ENCODE assay signal across 9 cellular contexts in the genomic region with DNA sequence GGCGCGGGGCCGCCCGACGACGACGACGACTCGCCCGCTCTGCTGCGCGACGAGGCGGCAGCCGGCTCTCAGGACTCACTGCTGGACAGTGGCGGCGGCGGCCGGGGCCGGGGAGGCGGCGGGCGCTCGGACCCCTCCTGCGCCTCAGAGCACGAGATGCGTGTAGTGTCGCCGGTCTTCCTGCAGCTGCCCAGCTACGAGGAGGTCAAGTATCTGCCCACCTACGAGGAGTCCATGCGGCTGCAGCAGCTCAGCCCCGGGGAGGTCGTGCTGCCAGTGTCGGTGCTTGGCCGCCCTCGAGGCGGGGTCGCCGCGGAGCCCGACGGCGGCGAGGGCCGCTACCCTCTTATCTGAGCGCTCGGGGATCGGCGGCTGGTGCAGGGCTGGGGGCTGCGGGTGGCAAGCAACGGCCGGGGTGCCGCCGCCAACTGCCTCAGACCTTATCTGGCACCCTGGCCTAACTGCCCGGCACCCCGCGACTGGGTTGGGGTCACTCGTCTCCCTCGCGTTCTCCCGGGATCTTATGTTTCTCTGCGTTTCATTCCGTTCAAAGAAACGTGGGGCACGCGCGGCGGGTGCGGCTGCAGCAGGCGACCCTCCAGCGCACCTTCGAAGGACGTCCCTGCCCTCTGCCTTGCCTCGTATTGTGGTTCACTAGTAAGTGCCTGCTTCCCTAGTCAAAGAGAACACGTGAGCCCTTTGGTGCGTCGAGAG. TPM values are rescaled to one million over a fixed set of nuclear protein-coding genes. Genes with fewer than 3 reads are reported as not detected.
A peak's percentile ranks its signal among the peaks of the same experiment; 100 is the strongest.
DNase-seq lines count a peak whose midpoint lies in the region; ATAC-seq, FAIRE-seq and TF ChIP-seq lines count a peak whose summit lies in the region.
"Had no signal": no experiment of that assay in that cellular context is flagged by ENCODE, and none has a peak within 500 bp of the region (broad histone marks: within the 10 kb centered on the region; RNA-seq: fewer than 3 reads in every experiment).

No MANE protein-coding gene starts in this region.

- no peaks in the 10 kb centered on the region for H3K9me3 Mint-ChIP-seq in astrocyte (ENCODE audit: unreplicated experiment)
- no peaks in the 10 kb centered on the region for H3K9me3 Mint-ChIP-seq in immature natural killer cell
- no peaks in the 10 kb centered on the region for H3K9me3 Mint-ChIP-seq in stimulated activated naive CD8-positive, alpha-beta T cell treated with anti-CD3 and anti-CD28 coated beads, Interleukin-15, amount 100 ng/mL, for 72 hours

- in situ Hi-C loops in GM23248 (cut with MboI) = no loop called here

- H3K9me2 ChIP-seq in GM23248 (ENCODE audit: insufficient read depth) = no peaks in the 10 kb centered on the region

- no peaks in the 10 kb centered on the region for H3K79me2 ChIP-seq in GM23248 (ENCODE audit: insufficient read depth)
- H3K79me2 ChIP-seq in astrocyte (ENCODE audit: insufficient read depth, low read length) = no peaks in the 10 kb centered on the region

- TF ChIP-seq CTCF in astrocyte (IDR thresholded peaks at IDR 0.05; ENCODE audit: insufficient read depth, low read depth, low read length) = no peak

- DNase-seq in NCI-H748 (lab: John Stamatoyannopoulos, UW; ENCODE audit: unreplicated experiment) = peak; percentile 54
- DNase-seq in NCI-H748 treated with DMSO at 0.1 percent for 48 hours (lab: John Stamatoyannopoulos, UW) = no peak
- DNase-seq in GM23248 = peak; percentile 25
- peak; percentile 42 for DNase-seq in NCI-H1105 (lab: John Stamatoyannopoulos, UW)
- DNase-seq in astrocyte (ENCODE audit: low read depth) = no peak
- peak in 1 of 3 donors; percentile 4 for DNase-seq in immature natural killer cell
- peak; percentile 5 to 9 for DNase-seq in stimulated activated naive CD8-positive, alpha-beta T cell treated with anti-CD3 and anti-CD28 coated beads, Interleukin-15, amount 100 ng/mL, for 72 hours
- no peak for DNase-seq in Ammon's horn (ENCODE audit: low spot score)

- no peaks in the 10 kb centered on the region; the same call in 1 of the 2 replicates for H3K27me3 ChIP-seq in GM23248 (replicated peaks; ENCODE audit: insufficient read depth)
- H3K27me3 ChIP-seq in astrocyte (ENCODE audit: insufficient read depth, low read length) = peaks cover 47% of the 10 kb centered on the region

- H3K27me3 Mint-ChIP-seq in astrocyte (ENCODE audit: low read depth, unreplicated experiment) (peaks cover 24% of the 10 kb centered on the region), immature natural killer cell (ENCODE audit: low read depth in 3 of 3) (peaks cover 16 to 33% (median 29%) of the 10 kb centered on the region in 3 donors)
- H3K27me3 Mint-ChIP-seq in stimulated activated naive CD8-positive, alpha-beta T cell treated with anti-CD3 and anti-CD28 coated beads, Interleukin-15, amount 100 ng/mL, for 72 hours = peaks cover 60% of the 10 kb centered on the region

- FAIRE-seq in astrocyte (lab: Jason Lieb, UNC) = no peak

- peak overlapping the region; percentile 72 for H3K4me3 ChIP-seq in GM23248
- peak overlapping the region; percentile 50 for H3K4me3 ChIP-seq in astrocyte (ENCODE audit: insufficient read depth, low read depth, low read length)

- no peak overlapping the region for H3K27ac Mint-ChIP-seq in astrocyte (ENCODE audit: unreplicated experiment)
- peak overlapping the region in 1 of 6 donors; percentile 16 for H3K27ac Mint-ChIP-seq in immature natural killer cell
- peak overlapping the region in 1 of 2 donors; percentile 57 for H3K27ac Mint-ChIP-seq in stimulated activated naive CD8-positive, alpha-beta T cell treated with anti-CD3 and anti-CD28 coated beads, Interleukin-15, amount 100 ng/mL, for 72 hours

- H3K4me1 ChIP-seq in GM23248 (ENCODE audit: insufficient read depth) (no peaks in the 10 kb centered on the region), astrocyte (ENCODE audit: insufficient read depth, low read length) (peaks cover 16% of the 10 kb centered on the region)

- H3K4me2 ChIP-seq in GM23248 (ENCODE audit: unreplicated experiment) (peak overlapping the region; percentile 59), astrocyte (ENCODE audit: low read length) (peak overlapping the region; percentile 94)

- H3K27ac ChIP-seq in GM23248 (no peak overlapping the region), astrocyte (ENCODE audit: low read depth, low read length) (no peak overlapping the region)
- H3K27ac ChIP-seq: adrenal gland had no signal

- no peak for ATAC-seq in stimulated activated naive CD8-positive, alpha-beta T cell treated with anti-CD3 and anti-CD28 coated beads, Interleukin-15, amount 100 ng/mL, for 72 hours

- peak overlapping the region; percentile 92 for H3K4me3 Mint-ChIP-seq in astrocyte (ENCODE audit: unreplicated experiment)
- peak overlapping the region; percentile 75 to 89 (median 81) for H3K4me3 Mint-ChIP-seq in immature natural killer cell
- H3K4me3 Mint-ChIP-seq in stimulated activated naive CD8-positive, alpha-beta T cell treated with anti-CD3 and anti-CD28 coated beads, Interleukin-15, amount 100 ng/mL, for 72 hours = peak overlapping the region; percentile 75 to 87

- 5 to 6% methylated on average over 55 to 57 of the region's 78 CpGs for WGBS in GM23248 (ENCODE audit: low coverage in 1 of 2, low lambda C conversion rate in 2 of 2, missing lambda C conversion rate in 2 of 2), 2 experiments

- no peaks in the 10 kb centered on the region for H3F3A ChIP-seq in GM23248 (ENCODE audit: insufficient read depth)

- no peaks in the 10 kb centered on the region for H4K20me1 ChIP-seq in GM23248 (ENCODE audit: insufficient read depth)
- no peaks in the 10 kb centered on the region for H4K20me1 ChIP-seq in astrocyte (ENCODE audit: insufficient read depth, low read length)

- H3K36me3 ChIP-seq in GM23248 (ENCODE audit: low read depth) = no peaks in the 10 kb centered on the region
- H3K36me3 ChIP-seq in astrocyte (ENCODE audit: insufficient read depth, low read length) = no peaks in the 10 kb centered on the region
- H3K36me3 ChIP-seq: adrenal gland had no signal

- peak overlapping the region; percentile 60; the same call in 1 of the 2 replicates for H3K9ac ChIP-seq in GM23248
- H3K9ac ChIP-seq in astrocyte (ENCODE audit: low read length) = no peak overlapping the region

- H3K4me1 Mint-ChIP-seq in astrocyte (ENCODE audit: low read depth, unreplicated experiment) (no peaks in the 10 kb centered on the region), immature natural killer cell (peaks cover 13 to 16% of the 10 kb centered on the region in 2 donors)
- peaks cover 21% of the 10 kb centered on the region for H3K4me1 Mint-ChIP-seq in stimulated activated naive CD8-positive, alpha-beta T cell treated with anti-CD3 and anti-CD28 coated beads, Interleukin-15, amount 100 ng/mL, for 72 hours

- peak overlapping the region; percentile 80 for H2AFZ ChIP-seq in GM23248
- H2AFZ ChIP-seq in astrocyte (ENCODE audit: low read depth, low read length) = peak overlapping the region; percentile 90

- H3K9me3 ChIP-seq in GM23248 (ENCODE audit: low read depth) (no peaks in the 10 kb centered on the region), astrocyte (ENCODE audit: insufficient read depth, low read depth, low read length) (no peaks in the 10 kb centered on the region)
- H3K9me3 ChIP-seq: adrenal gland had no signal

- H3K36me3 Mint-ChIP-seq in astrocyte (ENCODE audit: low read depth, unreplicated experiment) = no peaks in the 10 kb centered on the region
- no peaks in the 10 kb centered on the region for H3K36me3 Mint-ChIP-seq in immature natural killer cell

RNA-seq across cellular contexts. Expression of a gene that starts 1.0 kb away (rescaled TPM):
- 0.43 and 1.3 TPM in 2 replicates for total RNA-seq in GM23248 (2014; rRNA removed; shearing (Covaris generic))
- polyA plus RNA-seq in GM23248 (2016; fragmentation: Nextera tagmentation; extraction: Ambion mirVana) (0.19 and 0.25 TPM in 2 replicates), immature natural killer cell (not detected)
- 6.5 and 13.7 TPM in 2 replicates for total RNA-seq in astrocyte

Comparison
In these comparisons a context has a peak if more than half of its experiments do, and no peak if none do; other contexts are left out.
1. DNase-seq: peak in NCI-H748 (single experiment), GM23248 (single experiment), NCI-H1105 (single experiment) and stimulated activated naive CD8-positive, alpha-beta T cell treated with anti-CD3 and anti-CD28 coated beads, Interleukin-15, amount 100 ng/mL, for 72 hours (2 of 2); none in NCI-H748 treated with DMSO at 0.1 percent for 48 hours (single experiment), astrocyte (single experiment) and Ammon's horn (single experiment).
2. Peak in every context shown above with its lines, with median percentiles within 50 percentile points of each other: H3K4me3 Mint-ChIP-seq.